16 cellular contexts compared by ENCODE assay signal in genomic region chr15:98712845-98713584, GRCh38.
A peak's percentile ranks its signal among the peaks of the same experiment; 100 is the strongest.
DNase-seq lines count a peak whose midpoint lies in the region; ATAC-seq, FAIRE-seq and TF ChIP-seq lines count a peak whose summit lies in the region.
"Had no signal": no experiment of that assay in that cellular context is flagged by ENCODE, and none has a peak within 500 bp of the region (broad histone marks: within the 10 kb centered on the region; RNA-seq: fewer than 3 reads in every experiment).

No MANE protein-coding gene starts in this region.

- H3F3A ChIP-seq in PC-3 (ENCODE audit: low read length, unreplicated experiment): no peaks in the 10 kb centered on the region

- no peaks in the 10 kb centered on the region for H3K27me3 Mint-ChIP-seq in activated naive CD4-positive, alpha-beta T cell treated with anti-CD3 and anti-CD28 coated beads, Interleukin-2, amount 10 ng/mL, durations not matched to agents 7 days and 5 days
- H3K27me3 Mint-ChIP-seq in stimulated activated naive B cell treated with anti-CD40 and anti-IgM and Interleukin-4, amounts not matched to agents 10 μg/mL and 1 μg/mL and 100 μg/mL, for 72 hours: no peaks in the 10 kb centered on the region

- FAIRE-seq in frontal cortex (lab: Jason Lieb, UNC): no peak

- no peak overlapping the region for H3K4me3 ChIP-seq in PC-3 (ENCODE audit: low read length)
- no peak overlapping the region for H3K4me3 ChIP-seq in esophagus (ENCODE audit: low read depth in 1 of 2, low read length in 2 of 2)
- H3K4me3 ChIP-seq: hepatocyte had no signal

- H2AFZ ChIP-seq in PC-3 (ENCODE audit: low read length): no peak overlapping the region
- H2AFZ ChIP-seq: hepatocyte had no signal

- H3K4me3 Mint-ChIP-seq in activated naive CD4-positive, alpha-beta T cell treated with anti-CD3 and anti-CD28 coated beads, Interleukin-2, amount 10 ng/mL, durations not matched to agents 7 days and 5 days: no peak overlapping the region
- no peak overlapping the region for H3K4me3 Mint-ChIP-seq in stimulated activated naive B cell treated with anti-CD40 and anti-IgM and Interleukin-4, amounts not matched to agents 10 μg/mL and 1 μg/mL and 100 μg/mL, for 72 hours

- BruUV-seq in PC-3 (replicated peaks; lab: Mats Ljungman, UMichigan): no TSS peak

- in situ Hi-C loops in G401 (cut with HindIII; ENCODE audit: low sequenced_read_pairs): no loop called here

- H3K27me3 ChIP-seq in PC-3 (ENCODE audit: low read length) (no peaks in the 10 kb centered on the region), esophagus (ENCODE audit: control insufficient read depth in 1 of 2, insufficient read depth in 2 of 2, low read length in 2 of 2) (no peaks in the 10 kb centered on the region)
- H3K27me3 ChIP-seq: brain microvascular endothelial cell, hepatocyte had no signal

- no peak overlapping the region for H3K9ac ChIP-seq in PC-3 (ENCODE audit: low read length)

- POLR2A ChIA-PET in PC-3 (lab: Charles Lee; ENCODE audit: unreplicated experiment): no interaction called here

- H3K9me3 Mint-ChIP-seq in activated naive CD4-positive, alpha-beta T cell treated with anti-CD3 and anti-CD28 coated beads, Interleukin-2, amount 10 ng/mL, durations not matched to agents 7 days and 5 days: peaks cover 11% of the 10 kb centered on the region
- peaks cover 10% of the 10 kb centered on the region in 2 donors for H3K9me3 Mint-ChIP-seq in stimulated activated naive B cell treated with anti-CD40 and anti-IgM and Interleukin-4, amounts not matched to agents 10 μg/mL and 1 μg/mL and 100 μg/mL, for 72 hours

- CTCF ChIA-PET in activated naive CD4-positive, alpha-beta T cell treated with anti-CD3 and anti-CD28 coated beads, Interleukin-2, amount 10 ng/mL, durations not matched to agents 7 days and 5 days (lab: Charles Lee): interaction anchor here (0.8 kb wide), 1 partner anchor 66 kb away, joined by 3 read pairs; no protein-coding TSS in a partner anchor
- CTCF ChIA-PET in PC-3 (lab: Charles Lee): no interaction called here

- H3K9me2 ChIP-seq in PC-3 (replicated peaks; ENCODE audit: low read length): no peaks in the 10 kb centered on the region

- H3K4me1 Mint-ChIP-seq in activated naive CD4-positive, alpha-beta T cell treated with anti-CD3 and anti-CD28 coated beads, Interleukin-2, amount 10 ng/mL, durations not matched to agents 7 days and 5 days: peaks cover 43% of the 10 kb centered on the region
- peaks cover 27 to 36% of the 10 kb centered on the region in 2 donors for H3K4me1 Mint-ChIP-seq in stimulated activated naive B cell treated with anti-CD40 and anti-IgM and Interleukin-4, amounts not matched to agents 10 μg/mL and 1 μg/mL and 100 μg/mL, for 72 hours

- H3K27ac ChIP-seq in PC-3 (ENCODE audit: low read length) (peak overlapping the region; percentile 49), esophagus (ENCODE audit: low read depth in 2 of 2, low read length in 1 of 2) (peak overlapping the region; percentile 67 to 72)
- H3K27ac ChIP-seq: brain microvascular endothelial cell had no signal

- H3K27ac Mint-ChIP-seq in activated naive CD4-positive, alpha-beta T cell treated with anti-CD3 and anti-CD28 coated beads, Interleukin-2, amount 10 ng/mL, durations not matched to agents 7 days and 5 days: peak overlapping the region; percentile 50
- no peak overlapping the region for H3K27ac Mint-ChIP-seq in stimulated activated naive B cell treated with anti-CD40 and anti-IgM and Interleukin-4, amounts not matched to agents 10 μg/mL and 1 μg/mL and 100 μg/mL, for 72 hours

- H3K4me2 ChIP-seq in PC-3 (ENCODE audit: low read length): 0 out of 2 replicates have a peak overlapping the region, but pooled peaks have one; percentile 46
- H3K4me2 ChIP-seq: hepatocyte had no signal

- 85% methylated on average over 16 of the region's 16 CpGs for WGBS in esophagus, 2 donors

- H3K36me3 ChIP-seq in PC-3 (ENCODE audit: low read depth, low read length) (no peaks in the 10 kb centered on the region), esophagus (ENCODE audit: control insufficient read depth in 2 of 2, insufficient read depth in 2 of 2, low read length in 1 of 2) (peaks cover 5 to 8% of the 10 kb centered on the region in 2 donors)

- intact Hi-C loops in PC-3 (cut with micrococcal nuclease): no loop called here

- peaks cover 28% of the 10 kb centered on the region for H3K79me2 ChIP-seq in PC-3 (ENCODE audit: low read length)

- H3K4me1 ChIP-seq in PC-3 (ENCODE audit: insufficient read depth, low read length) (peaks cover 12% of the 10 kb centered on the region), esophagus (ENCODE audit: control insufficient read depth in 2 of 2, insufficient read depth in 2 of 2, low read length in 1 of 2) (peaks cover 9 to 17% of the 10 kb centered on the region in 2 donors)

- H4K20me1 ChIP-seq in PC-3 (ENCODE audit: low read length): no peaks in the 10 kb centered on the region

- peak; percentile 15; the same call in 1 of the 2 replicates for ATAC-seq in PC-3
- ATAC-seq in stimulated activated naive B cell treated with anti-CD40 and anti-IgM and Interleukin-4, amounts not matched to agents 10 μg/mL and 1 μg/mL and 100 μg/mL, for 72 hours (replicated peaks): peak; percentile 37 to 53

- H3K9me3 ChIP-seq in PC-3 (ENCODE audit: low read length): no peaks in the 10 kb centered on the region
- peaks cover 0 to 3% of the 10 kb centered on the region in 2 donors for H3K9me3 ChIP-seq in esophagus (ENCODE audit: control insufficient read depth in 2 of 2, insufficient read depth in 1 of 2, low read depth in 1 of 2, low read length in 1 of 2)

- no peak for TF ChIP-seq CTCF in PC-3 (conservative IDR thresholded peaks at IDR 0.05; ENCODE audit: low read depth, low read length)

- DNase-seq in activated naive CD4-positive, alpha-beta T cell treated with anti-CD3 and anti-CD28 coated beads, Interleukin-2, amount 10 ng/mL, durations not matched to agents 7 days and 5 days: no peak
- no peak for DNase-seq in activated naive CD4-positive, alpha-beta T cell treated with Interleukin-2 at 50 U/mL for 16 hours
- DNase-seq in PC-3 (no peak), G401 (ENCODE audit: low spot score) (no peak), dermis blood vessel endothelial cell (no peak), frontal cortex (ENCODE audit: low spot score in 2 of 2) (no peak)
- no peak for DNase-seq in stimulated activated naive B cell treated with anti-CD40 and anti-IgM and Interleukin-4, amounts not matched to agents 10 μg/mL and 1 μg/mL and 100 μg/mL, for 72 hours
- DNase-seq: brain microvascular endothelial cell; DMS53; KG1; left ventricle myocardium superior; NCI-H187; NCI-H774; stimulated activated CD4-positive, alpha-beta T cell treated with anti-CD3 and anti-CD28 coated beads, Interleukin-15, amount 100 ng/mL, for 24 hours had no signal

- H3K36me3 Mint-ChIP-seq in activated naive CD4-positive, alpha-beta T cell treated with anti-CD3 and anti-CD28 coated beads, Interleukin-2, amount 10 ng/mL, durations not matched to agents 7 days and 5 days: peaks cover 24% of the 10 kb centered on the region
- H3K36me3 Mint-ChIP-seq in stimulated activated naive B cell treated with anti-CD40 and anti-IgM and Interleukin-4, amounts not matched to agents 10 μg/mL and 1 μg/mL and 100 μg/mL, for 72 hours: peaks cover 17 to 19% of the 10 kb centered on the region in 2 donors
